In the genomic region with DNA sequence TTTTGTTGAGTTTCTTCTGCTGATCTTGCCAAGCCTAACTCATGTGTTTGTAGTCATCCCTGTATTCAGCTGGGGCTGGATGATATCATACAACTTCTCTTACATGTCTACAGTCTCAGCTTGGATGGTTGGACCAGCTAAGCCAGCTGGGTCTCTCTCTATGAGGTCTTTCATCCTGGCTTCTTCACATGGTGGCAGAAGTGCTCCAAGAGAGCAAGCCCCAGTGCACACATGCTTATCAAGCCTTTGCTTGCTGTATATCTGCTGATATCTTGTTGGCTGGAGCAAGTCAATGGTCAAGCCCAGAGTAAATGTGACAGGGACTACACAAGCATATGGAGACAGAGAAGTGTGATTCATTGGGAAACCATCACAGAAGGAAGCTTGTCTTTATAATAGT, we compare ENCODE assay signal across 23 cellular contexts. TPM values are rescaled to one million over a fixed set of nuclear protein-coding genes. Genes with fewer than 3 reads are reported as not detected.
DNase-seq lines count a peak whose midpoint lies in the region; ATAC-seq, FAIRE-seq and TF ChIP-seq lines count a peak whose summit lies in the region.
"Had no signal": no experiment of that assay in that cellular context is flagged by ENCODE, and none has a peak within 500 bp of the region (broad histone marks: within the 10 kb centered on the region; RNA-seq: fewer than 3 reads in every experiment).

No MANE protein-coding gene starts in this region.

- no peak overlapping the region for H3K4me3 ChIP-seq in sigmoid colon
- H3K4me3 ChIP-seq: BLaER1 treated with 17β-estradiol and CSF1 and Interleukin-3, amounts not matched to agents 10 nM and 100 nM; Peyer's patch had no signal

- CTCF ChIA-PET in GM10248 (lab: Yijun Ruan, JAX), result no interaction called here

- H3K9me3 ChIP-seq in sigmoid colon, result no peaks in the 10 kb centered on the region
- H3K9me3 ChIP-seq: BLaER1 treated with 17β-estradiol and CSF1 and Interleukin-3, amounts not matched to agents 10 nM and 100 nM; Peyer's patch had no signal

- in situ Hi-C loops in SK-MEL-5 (cut with HindIII; ENCODE audit: low pct_unique_long_range_greater_than_20kb, low sequenced_read_pairs), result no loop called here

- H3K27me3 ChIP-seq in sigmoid colon, result no peaks in the 10 kb centered on the region
- H3K27me3 ChIP-seq: BLaER1 treated with 17β-estradiol and CSF1 and Interleukin-3, amounts not matched to agents 10 nM and 100 nM; Peyer's patch had no signal

- TF ChIP-seq CTCF in GM10248 (IDR thresholded peaks at IDR 0.05; ENCODE audit: control extremely low read depth, extremely low read depth, low read depth, missing control alignments), result peak; percentile 15
- TF ChIP-seq CTCF in sigmoid colon (IDR thresholded peaks at IDR 0.05), result no peak

- ATAC-seq in GM18867 (IDR thresholded peaks at IDR 0.05; ENCODE audit: unreplicated experiment) (peak; percentile 43), esophagus mucosa (peak; percentile 60), HG03571 (IDR thresholded peaks at IDR 0.05; ENCODE audit: unreplicated experiment) (no peak)
- ATAC-seq: CD8-positive, alpha-beta T cell had no signal

- intact Hi-C loops in sigmoid colon (cut with DNase I), result no loop called here

- no peak for DNase-seq in GM10248 (ENCODE audit: extremely low spot score)
- DNase-seq in SK-MEL-5 (ENCODE audit: low read depth, low spot score), result peak; percentile 9
- no peak for DNase-seq in sigmoid colon
- no peak for DNase-seq in HTR-8/SVneo (ENCODE audit: insufficient read length, low spot score)
- DNase-seq: Calu3; CD8-positive, alpha-beta T cell; DMS153; GDM1; GOT3; KBM-7; MM.1S; NCI-H1048; NCI-H1417 treated with DMSO at 0.1 percent for 48 hours; NCI-H187; NCI-H2107; NCI-H510A; NK-92 treated with Interleukin-12 subunit alpha and Interleukin-12 subunit beta, amount 100 ng/mL, for 24 hours; Peyer's patch; T-helper 1 cell had no signal

- no peaks in the 10 kb centered on the region for H3K36me3 ChIP-seq in sigmoid colon
- H3K36me3 ChIP-seq: BLaER1 treated with 17β-estradiol and CSF1 and Interleukin-3, amounts not matched to agents 10 nM and 100 nM; Peyer's patch had no signal

- no peak for TF ChIP-seq POLR2A in sigmoid colon (IDR thresholded peaks at IDR 0.05)

- no peak for FAIRE-seq in HTR-8/SVneo (lab: Jason Lieb, UNC)

- no peak for TF ChIP-seq EP300 in sigmoid colon (IDR thresholded peaks at IDR 0.05)

- H3K4me1 ChIP-seq in sigmoid colon, result no peaks in the 10 kb centered on the region
- H3K4me1 ChIP-seq: Peyer's patch had no signal

- POLR2A ChIA-PET in GM10248 (lab: Yijun Ruan, JAX), result no interaction called here

- H3K27ac ChIP-seq in sigmoid colon, result no peak overlapping the region
- H3K27ac ChIP-seq: BLaER1 treated with 17β-estradiol and CSF1 and Interleukin-3, amounts not matched to agents 10 nM and 100 nM; Peyer's patch had no signal

RNA-seq across cellular contexts. Expression of a gene that starts 29.2 kb away (rescaled TPM):
- 0.03 TPM in 1 of 2 replicates, not detected in the other for total RNA-seq in SK-MEL-5 (2014; rRNA removed; shearing (Covaris generic))
- not detected in 2 replicates for polyA plus RNA-seq in SK-MEL-5 (2015; cell fraction: cytosol; rRNA removed)
- 0.10 TPM in 1 of 2 replicates, not detected in the other for polyA plus RNA-seq in SK-MEL-5 (2015; cell fraction: nucleus; rRNA removed)
- 0.60 TPM for total RNA-seq in esophagus mucosa
- 1 to 10 TPM in 1 of 4 donors, under 1 TPM in 3; 0.36 to 1.4 (median 0.67) TPM for total RNA-seq in sigmoid colon
- 1 to 10 TPM in 1 of 3 donors, under 1 TPM in 1, not detected in 1; 0.51 to 1.2 TPM for polyA plus RNA-seq in sigmoid colon
